ENCODE assay signal across 1 cellular context in the genomic region with DNA sequence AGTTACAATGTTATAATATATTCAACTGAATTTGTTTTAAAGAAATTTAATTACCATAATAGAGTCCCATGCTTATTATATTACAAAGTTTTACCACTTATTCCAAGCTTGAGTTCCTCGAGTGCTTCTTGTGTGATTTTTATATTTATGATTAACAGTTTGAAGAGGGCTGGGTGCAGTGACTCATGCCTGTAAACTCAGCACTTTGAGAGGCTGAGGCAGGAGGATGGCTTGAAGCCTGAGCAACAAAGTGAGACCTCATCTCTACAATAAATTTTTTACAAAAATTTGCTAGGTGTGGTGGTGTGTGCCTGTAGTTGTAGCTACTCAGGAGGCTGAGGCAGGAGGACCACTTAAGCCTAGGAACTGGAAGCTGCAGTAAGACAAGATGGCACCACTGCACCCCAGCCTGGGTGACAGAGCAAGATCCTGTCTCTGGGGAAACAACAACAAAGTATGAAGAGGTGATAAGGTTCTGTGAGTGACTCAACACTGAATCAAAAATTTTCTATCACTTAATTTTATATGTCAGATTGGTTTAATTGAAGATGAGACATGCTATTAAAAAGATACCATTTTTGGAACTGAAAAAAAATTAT.
TF ChIP-seq lines count a peak whose summit lies in the region.

No MANE protein-coding gene starts in this region.

TF ChIP-seq in K562, 482 proteins besides CTCF, POLR2A, EP300 and RAD21 (continued from another document and continues in another):
- TF ChIP-seq ZNF407 (IDR thresholded peaks at IDR 0.05; ENCODE audit: low read depth) (no peak), KLF6 (CRISPR knock-in tag; IDR thresholded peaks at IDR 0.05; ENCODE audit: borderline replicate concordance) (no peak), POLR2H (tag; IDR thresholded peaks at IDR 0.05; ENCODE audit: low read depth) (no peak), ZNF583 (CRISPR knock-in tag; IDR thresholded peaks at IDR 0.05) (no peak), ASH1L (IDR thresholded peaks at IDR 0.05; ENCODE audit: borderline replicate concordance, low read depth, partially characterized antibody) (no peak), YY1 (IDR thresholded peaks at IDR 0.05; ENCODE audit: borderline replicate concordance in 1 of 3, control insufficient read depth in 1 of 3, extremely low read depth in 1 of 3, insufficient read depth in 3 of 3, insufficient read length in 1 of 3, insufficient replicate concordance in 2 of 3, low read depth in 1 of 3, low read length in 2 of 3) (peak in 1 of 3 experiments; percentile 34), ZNF318 (IDR thresholded peaks at IDR 0.05; ENCODE audit: borderline replicate concordance in 1 of 2, low read depth in 1 of 2) (no peak), SMARCA4 (IDR thresholded peaks at IDR 0.05) (peak; percentile 43; the same call in 1 of the 2 replicates), HNRNPH1 (optimal IDR thresholded peaks at IDR 0.05; ENCODE audit: low read depth, low read length) (no peak), FOSL1 (tag; conservative IDR thresholded peaks at IDR 0.05) (peak; percentile 72), MYBL2 (IDR thresholded peaks at IDR 0.05; ENCODE audit: low read depth) (no peak), MYBL2 (CRISPR knock-in tag; IDR thresholded peaks at IDR 0.05; ENCODE audit: borderline replicate concordance) (no peak), ZNF395 (CRISPR knock-in tag; IDR thresholded peaks at IDR 0.05) (no peak), JUN (IDR thresholded peaks at IDR 0.05; ENCODE audit: borderline replicate concordance, low read depth, low read length) (0 out of 2 replicates have a peak, but pooled peaks have one; percentile 4), JUN (CRISPR knock-in tag; IDR thresholded peaks at IDR 0.05; ENCODE audit: borderline replicate concordance) (no peak), ZNF140 (CRISPR knock-in tag; IDR thresholded peaks at IDR 0.05) (no peak), ARID1B (IDR thresholded peaks at IDR 0.05) (peak; percentile 28), JUND (IDR thresholded peaks at IDR 0.05; ENCODE audit: borderline replicate concordance, low read depth, low read length) (peak; percentile 64; the same call in 1 of the 2 replicates), JUND (tag; IDR thresholded peaks at IDR 0.05; ENCODE audit: borderline replicate concordance, low read depth, low read length) (peak; percentile 32; the same call in 1 of the 3 replicates), MXI1 (IDR thresholded peaks at IDR 0.05; ENCODE audit: low read depth, low read length) (no peak), BACH1 (tag; IDR thresholded peaks at IDR 0.05) (no peak), ZNF785 (CRISPR knock-in tag; IDR thresholded peaks at IDR 0.05) (no peak), ZBTB1 (CRISPR knock-in tag; IDR thresholded peaks at IDR 0.05; ENCODE audit: borderline replicate concordance, low read depth) (no peak), ZNF316 (IDR thresholded peaks at IDR 0.05) (no peak), C11orf30 (IDR thresholded peaks at IDR 0.05; ENCODE audit: low read depth) (peak; percentile 31; the same call in 1 of the 2 replicates), ZNF445 (CRISPR knock-in tag; IDR thresholded peaks at IDR 0.05; ENCODE audit: low read depth) (no peak), SMARCE1 (IDR thresholded peaks at IDR 0.05) (0 out of 2 replicates have a peak, but pooled peaks have one; percentile 15), PHB2 (IDR thresholded peaks at IDR 0.05; ENCODE audit: low read depth) (no peak)
- TF ChIP-seq, protein P1, sequence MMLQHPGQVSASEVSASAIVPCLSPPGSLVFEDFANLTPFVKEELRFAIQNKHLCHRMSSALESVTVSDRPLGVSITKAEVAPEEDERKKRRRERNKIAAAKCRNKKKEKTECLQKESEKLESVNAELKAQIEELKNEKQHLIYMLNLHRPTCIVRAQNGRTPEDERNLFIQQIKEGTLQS (IDR thresholded peaks at IDR 0.05) = peak; percentile 73
- TF ChIP-seq, protein P1 (CRISPR knock-in tag; conservative IDR thresholded peaks at IDR 0.05) = no peak
- TF ChIP-seq, protein P2, sequence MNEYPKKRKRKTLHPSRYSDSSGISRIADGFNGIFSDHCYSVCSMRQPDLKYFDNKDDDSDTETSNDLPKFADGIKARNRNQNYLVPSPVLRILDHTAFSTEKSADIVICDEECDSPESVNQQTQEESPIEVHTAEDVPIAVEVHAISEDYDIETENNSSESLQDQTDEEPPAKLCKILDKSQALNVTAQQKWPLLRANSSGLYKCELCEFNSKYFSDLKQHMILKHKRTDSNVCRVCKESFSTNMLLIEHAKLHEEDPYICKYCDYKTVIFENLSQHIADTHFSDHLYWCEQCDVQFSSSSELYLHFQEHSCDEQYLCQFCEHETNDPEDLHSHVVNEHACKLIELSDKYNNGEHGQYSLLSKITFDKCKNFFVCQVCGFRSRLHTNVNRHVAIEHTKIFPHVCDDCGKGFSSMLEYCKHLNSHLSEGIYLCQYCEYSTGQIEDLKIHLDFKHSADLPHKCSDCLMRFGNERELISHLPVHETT (CRISPR knock-in tag; conservative IDR thresholded peaks at IDR 0.05 in 1 of 2, IDR thresholded peaks at IDR 0.05 in 1 of 2) = no peak
